In the genomic region with DNA sequence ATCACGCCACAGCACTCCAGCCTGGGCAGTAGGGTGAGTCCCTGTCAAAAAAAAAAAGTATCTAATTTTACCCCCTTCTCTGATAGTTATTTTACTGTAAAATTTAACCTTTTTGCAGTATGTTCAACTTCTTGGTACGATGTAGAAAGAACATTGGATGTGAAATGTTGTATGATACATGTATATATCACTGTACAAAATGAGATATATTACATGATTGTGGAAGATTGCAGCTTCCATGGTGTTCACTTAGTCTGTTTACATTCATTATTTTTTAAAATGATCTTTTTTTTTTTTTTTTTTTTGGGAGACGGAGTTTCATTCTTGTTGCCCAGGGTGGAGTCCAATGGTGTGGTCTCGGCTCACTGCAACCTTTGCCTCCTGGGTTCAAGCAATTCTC, we compare ENCODE assay signal across 14 cellular contexts. TPM values are rescaled to one million over a fixed set of nuclear protein-coding genes. Genes with fewer than 3 reads are reported as not detected.
DNase-seq lines count a peak whose midpoint lies in the region; ATAC-seq and TF ChIP-seq lines count a peak whose summit lies in the region.
"Had no signal": no experiment of that assay in that cellular context is flagged by ENCODE, and none has a peak within 500 bp of the region (broad histone marks: within the 10 kb centered on the region; RNA-seq: fewer than 3 reads in every experiment).

No MANE protein-coding gene starts in this region.

- intact Hi-C loops in psoas muscle (cut with DNase I): no loop called here

- H3K27me3 Mint-ChIP-seq in CD4-positive, CD25-positive, alpha-beta regulatory T cell: no peaks in the 10 kb centered on the region
- no peaks in the 10 kb centered on the region for H3K27me3 Mint-ChIP-seq in effector memory CD8-positive, alpha-beta T cell

- H4K20me1 ChIP-seq in MM.1S (ENCODE audit: insufficient read depth, low read length): peaks cover 4% of the 10 kb centered on the region; the same call in 1 of the 2 replicates

- no peaks in the 10 kb centered on the region for H3F3A ChIP-seq in MM.1S (ENCODE audit: insufficient read depth, low read length)

- H3K27me3 ChIP-seq in CD4-positive, CD25-positive, alpha-beta regulatory T cell (ENCODE audit: control insufficient read depth, insufficient read depth, low read length): no peaks in the 10 kb centered on the region
- H3K27me3 ChIP-seq in MM.1S (replicated peaks; ENCODE audit: insufficient read depth, low read length) (no peaks in the 10 kb centered on the region), psoas muscle (ENCODE audit: insufficient read depth in 3 of 3, low read length in 2 of 3) (no peaks in the 10 kb centered on the region)
- H3K27me3 ChIP-seq: thyroid gland had no signal

- no peak overlapping the region for H3K9ac ChIP-seq in MM.1S (ENCODE audit: low read length)

- 95 to 99% (median 98%) methylated on average over 4 of the region's 4 CpGs for WGBS in psoas muscle, 3 donors

- no peak for DNase-seq in CD4-positive, CD25-positive, alpha-beta regulatory T cell
- DNase-seq in MM.1S (no peak), psoas muscle (no peak)
- DNase-seq in effector memory CD8-positive, alpha-beta T cell: no peak
- DNase-seq: anterior cingulate cortex; NCI-H1105; stimulated activated CD4-positive, alpha-beta T cell treated with anti-CD3 and anti-CD28 coated beads, Interleukin-4, amount 100 ng/mL, for 4 hours; thyroid gland had no signal

- peaks cover 28 to 74% (median 47%) of the 10 kb centered on the region in 4 donors for H3K4me1 Mint-ChIP-seq in CD4-positive, CD25-positive, alpha-beta regulatory T cell
- H3K4me1 Mint-ChIP-seq in effector memory CD8-positive, alpha-beta T cell (ENCODE audit: low read depth in 2 of 2): peaks cover 45 to 58% of the 10 kb centered on the region in 2 donors

- TF ChIP-seq CTCF in MM.1S (IDR thresholded peaks at IDR 0.05; ENCODE audit: low read length) (no peak), psoas muscle (IDR thresholded peaks at IDR 0.05) (no peak)

- ATAC-seq in CD4-positive, CD25-positive, alpha-beta regulatory T cell (ENCODE audit: low read depth in 2 of 2): no peak
- no peak for ATAC-seq in effector memory CD8-positive, alpha-beta T cell (replicated peaks)
- no peak for ATAC-seq in psoas muscle
- ATAC-seq in GM21825 (IDR thresholded peaks at IDR 0.05; ENCODE audit: unreplicated experiment): no peak
- ATAC-seq in HG02642 (IDR thresholded peaks at IDR 0.05; ENCODE audit: poor library complexity, unreplicated experiment): no peak
- ATAC-seq in HG02763 (IDR thresholded peaks at IDR 0.05; ENCODE audit: unreplicated experiment): no peak
- no peak for ATAC-seq in GM18505 (IDR thresholded peaks at IDR 0.05; ENCODE audit: unreplicated experiment)

- peaks cover 59% of the 10 kb centered on the region for H3K4me1 ChIP-seq in CD4-positive, CD25-positive, alpha-beta regulatory T cell (ENCODE audit: control insufficient read depth, insufficient read depth, low read length, poor library complexity, severe bottlenecking)
- H3K4me1 ChIP-seq in MM.1S (ENCODE audit: low read length): peaks cover 13% of the 10 kb centered on the region; the same call in 1 of the 2 replicates
- peaks cover 70% of the 10 kb centered on the region for H3K4me1 ChIP-seq in psoas muscle

- H3K4me3 ChIP-seq in CD4-positive, CD25-positive, alpha-beta regulatory T cell (ENCODE audit: low read depth, low read length): peak overlapping the region; percentile 73
- H3K4me3 ChIP-seq in MM.1S (ENCODE audit: low read length) (no peak overlapping the region), psoas muscle (peak overlapping the region; percentile 72)
- H3K4me3 ChIP-seq: thyroid gland had no signal

- H3K27ac Mint-ChIP-seq in CD4-positive, CD25-positive, alpha-beta regulatory T cell: peak overlapping the region in 1 of 3 donors; percentile 4
- H3K27ac Mint-ChIP-seq in effector memory CD8-positive, alpha-beta T cell: no peak overlapping the region

- TF ChIP-seq POLR2A in GM18505 (IDR thresholded peaks at IDR 0.05; ENCODE audit: borderline replicate concordance, extremely low read depth, insufficient read depth, insufficient read length): no peak

- no peak overlapping the region for H3K27ac ChIP-seq in CD4-positive, CD25-positive, alpha-beta regulatory T cell (ENCODE audit: insufficient read depth, low read length, poor library complexity, severe bottlenecking)
- H3K27ac ChIP-seq in MM.1S (ENCODE audit: low read length) (no peak overlapping the region), psoas muscle (peak overlapping the region; percentile 79)
- H3K27ac ChIP-seq: thyroid gland had no signal

- 0 out of 2 replicates have a peak overlapping the region, but pooled peaks have one; percentile 11 for H3K4me2 ChIP-seq in MM.1S (ENCODE audit: low read depth, low read length)

- H3K9me3 Mint-ChIP-seq in CD4-positive, CD25-positive, alpha-beta regulatory T cell: no peaks in the 10 kb centered on the region
- H3K9me3 Mint-ChIP-seq in effector memory CD8-positive, alpha-beta T cell: no peaks in the 10 kb centered on the region

- H3K36me3 ChIP-seq in CD4-positive, CD25-positive, alpha-beta regulatory T cell (ENCODE audit: control insufficient read depth, insufficient read depth, low read length): peaks cover 23% of the 10 kb centered on the region
- H3K36me3 ChIP-seq in MM.1S (replicated peaks; ENCODE audit: insufficient read depth, low read length) (peaks cover 9% of the 10 kb centered on the region; the same call in 1 of the 2 replicates), psoas muscle (ENCODE audit: insufficient read depth in 1 of 2, low read depth in 1 of 2) (peaks cover 0 to 49% of the 10 kb centered on the region in 2 donors)

- no peak overlapping the region for H2AFZ ChIP-seq in MM.1S (ENCODE audit: low read length)

- no peaks in the 10 kb centered on the region for H3K9me2 ChIP-seq in MM.1S (replicated peaks; ENCODE audit: insufficient read depth, low read length)

- H3K9me3 ChIP-seq in CD4-positive, CD25-positive, alpha-beta regulatory T cell (ENCODE audit: control insufficient read depth in 2 of 2, low read length in 2 of 2): no peaks in the 10 kb centered on the region
- H3K9me3 ChIP-seq in MM.1S (replicated peaks; ENCODE audit: insufficient read depth, low read length): no peaks in the 10 kb centered on the region
- no peaks in the 10 kb centered on the region for H3K9me3 ChIP-seq in psoas muscle
- H3K9me3 ChIP-seq: thyroid gland had no signal

- H3K79me2 ChIP-seq in MM.1S (ENCODE audit: low read length): peaks cover 96% of the 10 kb centered on the region

- peaks cover 22% of the 10 kb centered on the region for H3K36me3 Mint-ChIP-seq in CD4-positive, CD25-positive, alpha-beta regulatory T cell
- peaks cover 66% of the 10 kb centered on the region for H3K36me3 Mint-ChIP-seq in effector memory CD8-positive, alpha-beta T cell (ENCODE audit: insufficient read depth)

- peak overlapping the region; percentile 59 to 81 (median 68) for H3K4me3 Mint-ChIP-seq in CD4-positive, CD25-positive, alpha-beta regulatory T cell
- peak overlapping the region; percentile 57 to 65 for H3K4me3 Mint-ChIP-seq in effector memory CD8-positive, alpha-beta T cell

RNA-seq across cellular contexts. Expression of a gene that starts 9.0 kb away (rescaled TPM):
- 79.0 TPM for total RNA-seq in CD4-positive, CD25-positive, alpha-beta regulatory T cell
- 1 to 10 TPM; 8.1 to 9.3 (median 8.2) TPM for polyA plus RNA-seq in CD4-positive, CD25-positive, alpha-beta regulatory T cell
- 10 to 100 TPM; 39.0 to 48.0 (median 45.4) TPM for total RNA-seq in psoas muscle
- 10 to 100 TPM; 10.2 to 16.2 (median 15.1) TPM for polyA plus RNA-seq in psoas muscle

RNA-seq across cellular contexts. Expression of a gene that starts 34.7 kb away (rescaled TPM):
- not detected for total RNA-seq in CD4-positive, CD25-positive, alpha-beta regulatory T cell
- not detected for polyA plus RNA-seq in CD4-positive, CD25-positive, alpha-beta regulatory T cell
- 1 to 10 TPM in 2 of 4 donors, under 1 TPM in 2; 0.40 to 1.6 (median 0.97) TPM for total RNA-seq in psoas muscle
- polyA plus RNA-seq in psoas muscle: under 1 TPM; 0.43 to 0.84 (median 0.72) TPM
- total RNA-seq: esophagus mucosa, kidney had no signal

RNA-seq across cellular contexts. Expression of a gene that starts 52.6 kb away (rescaled TPM):
- 187 TPM for total RNA-seq in CD4-positive, CD25-positive, alpha-beta regulatory T cell
- 100 to 1,000 TPM; 525 to 639 (median 574) TPM for polyA plus RNA-seq in CD4-positive, CD25-positive, alpha-beta regulatory T cell
- total RNA-seq in psoas muscle: 10 to 100 TPM; 45.2 to 85.0 (median 62.6) TPM
- 100 to 1,000 TPM in 1 of 3 donors, 10 to 100 TPM in 2; 65.6 to 136 (median 82.0) TPM for polyA plus RNA-seq in psoas muscle

RNA-seq across cellular contexts. Expression of a gene that starts 52.8 kb away (rescaled TPM):
- total RNA-seq in CD4-positive, CD25-positive, alpha-beta regulatory T cell: not detected
- polyA plus RNA-seq in CD4-positive, CD25-positive, alpha-beta regulatory T cell: under 1 TPM in 1 of 4 donors, not detected in 3; 0.07 TPM
- not detected for total RNA-seq in psoas muscle
- not detected for polyA plus RNA-seq in psoas muscle
- total RNA-seq: esophagus mucosa, kidney, thyroid gland had no signal
